In genomic region chr9:105063665-105064247, GRCh38 we compare ENCODE assay signal across 8 cellular contexts.
DNase-seq lines count a peak whose midpoint lies in the region; ATAC-seq, FAIRE-seq and TF ChIP-seq lines count a peak whose summit lies in the region.

No MANE protein-coding gene starts in this region.

- ATAC-seq in esophagus mucosa (peak; percentile 53), pancreas (peak; percentile 20 to 39 (median 33)), HG02840 (IDR thresholded peaks at IDR 0.05; ENCODE audit: low FRiP score, unreplicated experiment) (no peak)

- FAIRE-seq in pancreas (lab: Jason Lieb, UNC) = no peak

- H3K9me3 Mint-ChIP-seq in activated CD4-positive, alpha-beta memory T cell treated with anti-CD3 and anti-CD28 coated beads for 36 hours = peaks cover 4% of the 10 kb centered on the region
- H3K9me3 Mint-ChIP-seq in activated CD4-positive, alpha-beta memory T cell treated with anti-CD3 and anti-CD28 coated beads, Interleukin-2, amount 10 ng/mL, durations not matched to agents 7 days and 5 days = peaks cover 4% of the 10 kb centered on the region

- no peak overlapping the region for H3K4me3 Mint-ChIP-seq in activated CD4-positive, alpha-beta memory T cell treated with anti-CD3 and anti-CD28 coated beads for 36 hours
- no peak overlapping the region for H3K4me3 Mint-ChIP-seq in activated CD4-positive, alpha-beta memory T cell treated with anti-CD3 and anti-CD28 coated beads, Interleukin-2, amount 10 ng/mL, durations not matched to agents 7 days and 5 days

- H3K27ac ChIP-seq in pancreas = peak overlapping the region; percentile 40 to 83 (median 76)

- H3K4me3 ChIP-seq in pancreas = no peak overlapping the region

- no peaks in the 10 kb centered on the region for H3K36me3 ChIP-seq in pancreas

- H3K27ac Mint-ChIP-seq in activated CD4-positive, alpha-beta memory T cell treated with anti-CD3 and anti-CD28 coated beads for 36 hours = peak overlapping the region; percentile 29
- no peak overlapping the region for H3K27ac Mint-ChIP-seq in activated CD4-positive, alpha-beta memory T cell treated with anti-CD3 and anti-CD28 coated beads, Interleukin-2, amount 10 ng/mL, durations not matched to agents 7 days and 5 days

- no peak for TF ChIP-seq CTCF in pancreas (IDR thresholded peaks at IDR 0.05)

- peaks cover 6% of the 10 kb centered on the region for H3K27me3 Mint-ChIP-seq in activated CD4-positive, alpha-beta memory T cell treated with anti-CD3 and anti-CD28 coated beads for 36 hours
- H3K27me3 Mint-ChIP-seq in activated CD4-positive, alpha-beta memory T cell treated with anti-CD3 and anti-CD28 coated beads, Interleukin-2, amount 10 ng/mL, durations not matched to agents 7 days and 5 days = no peaks in the 10 kb centered on the region

- POLR2A ChIA-PET in activated CD4-positive, alpha-beta memory T cell treated with anti-CD3 and anti-CD28 coated beads for 36 hours (lab: Charles Lee) = interaction anchor here (0.7 to 1.5 kb wide), 2 partner anchors 12 to 74 kb away, joined by 4 read pairs; no protein-coding TSS in a partner anchor
- POLR2A ChIA-PET in activated CD4-positive, alpha-beta memory T cell treated with anti-CD3 and anti-CD28 coated beads, Interleukin-2, amount 10 ng/mL, durations not matched to agents 7 days and 5 days (lab: Charles Lee) = interaction anchor here (0.5 kb wide), 1 partner anchor 33 kb away, joined by 6 read pairs; no protein-coding TSS in a partner anchor

- 52 to 57% methylated on average over 8 of the region's 8 CpGs for WGBS in pancreas, 2 donors

- no peaks in the 10 kb centered on the region for H3K27me3 ChIP-seq in pancreas

- H3K4me1 Mint-ChIP-seq in activated CD4-positive, alpha-beta memory T cell treated with anti-CD3 and anti-CD28 coated beads for 36 hours (ENCODE audit: low read depth) = peaks cover 13% of the 10 kb centered on the region
- peaks cover 6% of the 10 kb centered on the region for H3K4me1 Mint-ChIP-seq in activated CD4-positive, alpha-beta memory T cell treated with anti-CD3 and anti-CD28 coated beads, Interleukin-2, amount 10 ng/mL, durations not matched to agents 7 days and 5 days

- intact Hi-C loops in activated CD4-positive, alpha-beta memory T cell treated with anti-CD3 and anti-CD28 coated beads for 36 hours (cut with micrococcal nuclease) = loop anchor here (1.0 kb wide), 2 partner anchors 10 to 56 kb away; no protein-coding TSS in a partner anchor
- intact Hi-C loops in pancreas (cut with DNase I) = loop anchor here in 1 of 3 donors (10.0 kb wide), 1 partner anchor 69 kb away; no protein-coding TSS in a partner anchor

- DNase-seq in activated CD4-positive, alpha-beta memory T cell treated with anti-CD3 and anti-CD28 coated beads for 36 hours = peak; percentile 52
- no peak for DNase-seq in activated CD4-positive, alpha-beta memory T cell treated with anti-CD3 and anti-CD28 coated beads, Interleukin-2, amount 10 ng/mL, durations not matched to agents 7 days and 5 days
- peak; percentile 74 for DNase-seq in OCI-M1 (lab: John Stamatoyannopoulos, UW)
- DNase-seq in pancreas = peak in 4 of 6 donors; percentile 29 to 39 (median 34)
- DNase-seq in DMS153 (lab: John Stamatoyannopoulos, UW) = no peak
- no peak for DNase-seq in NCI-H1092 treated with DMSO at 0.1 percent for 48 hours (lab: John Stamatoyannopoulos, UW)

- H3K36me3 Mint-ChIP-seq in activated CD4-positive, alpha-beta memory T cell treated with anti-CD3 and anti-CD28 coated beads for 36 hours = peaks cover 3% of the 10 kb centered on the region
- H3K36me3 Mint-ChIP-seq in activated CD4-positive, alpha-beta memory T cell treated with anti-CD3 and anti-CD28 coated beads, Interleukin-2, amount 10 ng/mL, durations not matched to agents 7 days and 5 days (ENCODE audit: low read depth) = no peaks in the 10 kb centered on the region

- CTCF ChIA-PET in activated CD4-positive, alpha-beta memory T cell treated with anti-CD3 and anti-CD28 coated beads for 36 hours (lab: Charles Lee) = interaction anchor here (1.2 kb wide), 1 partner anchor 73 kb away, joined by 3 read pairs; no protein-coding TSS in a partner anchor
- CTCF ChIA-PET in activated CD4-positive, alpha-beta memory T cell treated with anti-CD3 and anti-CD28 coated beads, Interleukin-2, amount 10 ng/mL, durations not matched to agents 7 days and 5 days (lab: Charles Lee) = no interaction called here

- H3K4me1 ChIP-seq in pancreas = peaks cover 19 to 34% (median 30%) of the 10 kb centered on the region in 3 donors

- no peaks in the 10 kb centered on the region for H3K9me3 ChIP-seq in pancreas

Comparison
In these comparisons a context has a peak if more than half of its experiments do, and no peak if none do; other contexts are left out.
1. DNase-seq: peak in activated CD4-positive, alpha-beta memory T cell treated with anti-CD3 and anti-CD28 coated beads for 36 hours (single experiment), OCI-M1 (single experiment) and pancreas (4 of 6); none in activated CD4-positive, alpha-beta memory T cell treated with anti-CD3 and anti-CD28 coated beads, Interleukin-2, amount 10 ng/mL, durations not matched to agents 7 days and 5 days (single experiment), DMS153 (single experiment) and NCI-H1092 treated with DMSO at 0.1 percent for 48 hours (single experiment).